7 cellular contexts compared by ENCODE assay signal in genomic region chr11:64879226-64879900, GRCh38. TPM values are rescaled to one million over a fixed set of nuclear protein-coding genes. Genes with fewer than 3 reads are reported as not detected.
DNase-seq lines count a peak whose midpoint lies in the region; ATAC-seq, FAIRE-seq and TF ChIP-seq lines count a peak whose summit lies in the region.

No MANE protein-coding gene starts in this region.

- H3K9me3 ChIP-seq in RWPE2 (ENCODE audit: severe bottlenecking), result no peaks in the 10 kb centered on the region
- H3K9me3 ChIP-seq in esophagus muscularis mucosa, result no peaks in the 10 kb centered on the region
- no peaks in the 10 kb centered on the region for H3K9me3 ChIP-seq in parathyroid adenoma (ENCODE audit: control insufficient read depth, low read length)

- H3K27me3 ChIP-seq in GM23338 (ENCODE audit: insufficient read depth) (peaks cover 5% of the 10 kb centered on the region; the same call in 1 of the 2 replicates), RWPE2 (ENCODE audit: insufficient read depth, poor library complexity, severe bottlenecking) (no peaks in the 10 kb centered on the region), esophagus muscularis mucosa (no peaks in the 10 kb centered on the region), parathyroid adenoma (ENCODE audit: control insufficient read depth, insufficient read depth, low read length) (no peaks in the 10 kb centered on the region)

- no peak for ATAC-seq in GM23338
- no peak for ATAC-seq in RWPE2 (ENCODE audit: low read depth)

- peak overlapping the region; percentile 78 for H2AFZ ChIP-seq in GM23338
- H2AFZ ChIP-seq in parathyroid adenoma, result peak overlapping the region; percentile 83

- no peak for TF ChIP-seq POLR2A in esophagus muscularis mucosa (IDR thresholded peaks at IDR 0.05; ENCODE audit: low read depth)

- TF ChIP-seq CTCF in GM23338 (conservative IDR thresholded peaks at IDR 0.05; ENCODE audit: low read depth in 2 of 2) (no peak), RWPE2 (IDR thresholded peaks at IDR 0.05; ENCODE audit: poor library complexity, severe bottlenecking) (no peak), esophagus muscularis mucosa (IDR thresholded peaks at IDR 0.05) (no peak), parathyroid adenoma (IDR thresholded peaks at IDR 0.05) (no peak)

- H4K20me1 ChIP-seq in GM23338 (replicated peaks; ENCODE audit: insufficient read depth), result no peaks in the 10 kb centered on the region; the same call in 1 of the 2 replicates

- peaks cover 21% of the 10 kb centered on the region for H3K79me2 ChIP-seq in GM23338 (replicated peaks; ENCODE audit: insufficient read depth)
- peaks cover 6% of the 10 kb centered on the region for H3K79me2 ChIP-seq in parathyroid adenoma

- peak overlapping the region; percentile 98 for H3K4me3 ChIP-seq in GM23338
- peak overlapping the region; percentile 83 for H3K4me3 ChIP-seq in RWPE2 (ENCODE audit: severe bottlenecking)
- peak overlapping the region; percentile 68 to 92 (median 86) for H3K4me3 ChIP-seq in esophagus muscularis mucosa
- peak overlapping the region; percentile 84 for H3K4me3 ChIP-seq in parathyroid adenoma (ENCODE audit: low read depth, low read length)

- no peaks in the 10 kb centered on the region for H3K36me3 ChIP-seq in GM23338 (ENCODE audit: insufficient read depth)
- H3K36me3 ChIP-seq in RWPE2 (ENCODE audit: low read depth), result peaks cover 27% of the 10 kb centered on the region
- H3K36me3 ChIP-seq in esophagus muscularis mucosa, result peaks cover 0 to 11% (median 2%) of the 10 kb centered on the region in 4 donors
- H3K36me3 ChIP-seq in parathyroid adenoma (ENCODE audit: control insufficient read depth, insufficient read depth, low read length), result no peaks in the 10 kb centered on the region

- no peak for FAIRE-seq in urothelium cell line (lab: Jason Lieb, UNC)

- peak overlapping the region; percentile 98 for H3K4me3 Mint-ChIP-seq in GM23338

- peaks cover 2% of the 10 kb centered on the region; the same call in 1 of the 3 replicates for H3K36me3 Mint-ChIP-seq in GM23338 (ENCODE audit: low read depth)

- H3K4me2 ChIP-seq in GM23338 (peak overlapping the region; percentile 93), parathyroid adenoma (ENCODE audit: low read length) (peak overlapping the region; percentile 86)

- TF ChIP-seq EP300 in esophagus muscularis mucosa (IDR thresholded peaks at IDR 0.05), result no peak

- peaks cover 29% of the 10 kb centered on the region for H3K4me1 Mint-ChIP-seq in GM23338

- peak overlapping the region; percentile 28 for H3K9ac ChIP-seq in parathyroid adenoma

- peak overlapping the region; percentile 78; the same call in 1 of the 2 replicates for H3K27ac ChIP-seq in GM23338 (ENCODE audit: low read depth)
- H3K27ac ChIP-seq in RWPE2 (ENCODE audit: poor library complexity, severe bottlenecking), result peak overlapping the region; percentile 62
- peak overlapping the region; percentile 93 to 98 (median 94) for H3K27ac ChIP-seq in esophagus muscularis mucosa (replicated peaks in 1 of 4)
- H3K27ac ChIP-seq in parathyroid adenoma, result peak overlapping the region; percentile 87

- H3K27me3 Mint-ChIP-seq in GM23338 (ENCODE audit: insufficient read depth, low read depth, poor library complexity), result peaks cover 8% of the 10 kb centered on the region

- H3K27ac Mint-ChIP-seq in GM23338, result peak overlapping the region; percentile 87

- 0 out of 2 replicates have a peak, but pooled peaks cover 3% of the 10 kb centered on the region for H3F3A ChIP-seq in GM23338 (replicated peaks; ENCODE audit: low read depth)

- DNase-seq in GM23338 (ENCODE audit: low spot score) (no peak), RWPE2 (ENCODE audit: low spot score) (no peak), esophagus muscularis mucosa (ENCODE audit: extremely low spot score) (no peak), occipital lobe (lab: John Stamatoyannopoulos, UW) (no peak), NCI-H2196 treated with DMSO at 0.1 percent for 48 hours (lab: John Stamatoyannopoulos, UW; ENCODE audit: unreplicated experiment) (no peak), urothelium cell line (ENCODE audit: low spot score) (no peak)

- intact Hi-C loops in esophagus muscularis mucosa (cut with DNase I), result no loop called here

- H3K9me3 Mint-ChIP-seq in GM23338, result no peaks in the 10 kb centered on the region

- H3K9me2 ChIP-seq in GM23338 (ENCODE audit: insufficient read depth), result no peaks in the 10 kb centered on the region

- 14% methylated on average over 15 of the region's 16 CpGs for WGBS in esophagus muscularis mucosa

- H3K4me1 ChIP-seq in GM23338 (ENCODE audit: insufficient read depth), result peaks cover 15% of the 10 kb centered on the region; the same call in 1 of the 2 replicates
- H3K4me1 ChIP-seq in RWPE2 (ENCODE audit: insufficient read depth, poor library complexity, severe bottlenecking), result no peaks in the 10 kb centered on the region
- peaks cover 42 to 64% (median 47%) of the 10 kb centered on the region in 4 donors for H3K4me1 ChIP-seq in esophagus muscularis mucosa
- H3K4me1 ChIP-seq in parathyroid adenoma, result peaks cover 6% of the 10 kb centered on the region

TF ChIP-seq in GM23338, 12 proteins besides CTCF, POLR2A, EP300 and RAD21:
- no peak for TF ChIP-seq ETS1 (IDR thresholded peaks at IDR 0.05)
TF ChIP-seq in GM23338: peak in this region for 0.

RNA-seq across cellular contexts. Expression of gene EHD1, which starts 0.9 kb away (rescaled TPM):
- 43.8 and 69.7 TPM in 2 replicates for total RNA-seq in GM23338 (2014; rRNA removed; shearing (Covaris generic))
- 16.7 and 16.9 TPM in 2 replicates for polyA plus RNA-seq in GM23338 (2016; fragmentation: Nextera tagmentation; extraction: Ambion mirVana)
- total RNA-seq in esophagus muscularis mucosa (100 to 1,000 TPM in 2 of 4 donors, 10 to 100 TPM in 2; 57.0 to 193 (median 104) TPM), occipital lobe (22.9 TPM)

RNA-seq across cellular contexts. Expression of gene CDC42BPG, which starts 34.9 kb away (rescaled TPM):
- total RNA-seq in GM23338 (2014; rRNA removed; shearing (Covaris generic)), result 10.1 and 11.6 TPM in 2 replicates
- polyA plus RNA-seq in GM23338 (2016; fragmentation: Nextera tagmentation; extraction: Ambion mirVana), result 1.8 and 2.3 TPM in 2 replicates
- total RNA-seq in esophagus muscularis mucosa, result under 1 TPM in 3 of 4 donors, not detected in 1; 0.33 to 0.46 (median 0.39) TPM
- 0.16 TPM for total RNA-seq in occipital lobe

RNA-seq across cellular contexts. Expression of gene ATG2A, which starts 37.6 kb away (rescaled TPM):
- total RNA-seq in GM23338 (2014; rRNA removed; shearing (Covaris generic)), result 26.2 and 31.7 TPM in 2 replicates
- polyA plus RNA-seq in GM23338 (2016; fragmentation: Nextera tagmentation; extraction: Ambion mirVana), result 8.7 and 9.2 TPM in 2 replicates
- 10 to 100 TPM; 19.9 to 28.7 (median 26.1) TPM for total RNA-seq in esophagus muscularis mucosa
- total RNA-seq in occipital lobe, result 5.5 TPM

RNA-seq across cellular contexts. Expression of gene PPP2R5B, which starts 45.1 kb away (rescaled TPM):
- total RNA-seq in GM23338 (2014; rRNA removed; shearing (Covaris generic)), result 3.3 and 5.8 TPM in 2 replicates
- polyA plus RNA-seq in GM23338 (2016; fragmentation: Nextera tagmentation; extraction: Ambion mirVana), result 2.6 and 2.8 TPM in 2 replicates
- total RNA-seq in esophagus muscularis mucosa, result 10 to 100 TPM; 24.1 to 38.8 (median 29.0) TPM
- total RNA-seq in occipital lobe, result 22.8 TPM

RNA-seq across cellular contexts. Expression of gene GPHA2, which starts 56.3 kb away (rescaled TPM):
- total RNA-seq in GM23338 (2014; rRNA removed; shearing (Covaris generic)), result 0.83 TPM in 1 of 2 replicates, not detected in the other
- polyA plus RNA-seq in GM23338 (2016; fragmentation: Nextera tagmentation; extraction: Ambion mirVana), result 1.8 and 3.6 TPM in 2 replicates
- total RNA-seq in esophagus muscularis mucosa, result not detected
- not detected for total RNA-seq in occipital lobe
